In genomic region chr9:104927912-104928740, GRCh38 we compare ENCODE assay signal across 2 cellular contexts.
TF ChIP-seq lines count a peak whose summit lies in the region.

A gene with protein sequence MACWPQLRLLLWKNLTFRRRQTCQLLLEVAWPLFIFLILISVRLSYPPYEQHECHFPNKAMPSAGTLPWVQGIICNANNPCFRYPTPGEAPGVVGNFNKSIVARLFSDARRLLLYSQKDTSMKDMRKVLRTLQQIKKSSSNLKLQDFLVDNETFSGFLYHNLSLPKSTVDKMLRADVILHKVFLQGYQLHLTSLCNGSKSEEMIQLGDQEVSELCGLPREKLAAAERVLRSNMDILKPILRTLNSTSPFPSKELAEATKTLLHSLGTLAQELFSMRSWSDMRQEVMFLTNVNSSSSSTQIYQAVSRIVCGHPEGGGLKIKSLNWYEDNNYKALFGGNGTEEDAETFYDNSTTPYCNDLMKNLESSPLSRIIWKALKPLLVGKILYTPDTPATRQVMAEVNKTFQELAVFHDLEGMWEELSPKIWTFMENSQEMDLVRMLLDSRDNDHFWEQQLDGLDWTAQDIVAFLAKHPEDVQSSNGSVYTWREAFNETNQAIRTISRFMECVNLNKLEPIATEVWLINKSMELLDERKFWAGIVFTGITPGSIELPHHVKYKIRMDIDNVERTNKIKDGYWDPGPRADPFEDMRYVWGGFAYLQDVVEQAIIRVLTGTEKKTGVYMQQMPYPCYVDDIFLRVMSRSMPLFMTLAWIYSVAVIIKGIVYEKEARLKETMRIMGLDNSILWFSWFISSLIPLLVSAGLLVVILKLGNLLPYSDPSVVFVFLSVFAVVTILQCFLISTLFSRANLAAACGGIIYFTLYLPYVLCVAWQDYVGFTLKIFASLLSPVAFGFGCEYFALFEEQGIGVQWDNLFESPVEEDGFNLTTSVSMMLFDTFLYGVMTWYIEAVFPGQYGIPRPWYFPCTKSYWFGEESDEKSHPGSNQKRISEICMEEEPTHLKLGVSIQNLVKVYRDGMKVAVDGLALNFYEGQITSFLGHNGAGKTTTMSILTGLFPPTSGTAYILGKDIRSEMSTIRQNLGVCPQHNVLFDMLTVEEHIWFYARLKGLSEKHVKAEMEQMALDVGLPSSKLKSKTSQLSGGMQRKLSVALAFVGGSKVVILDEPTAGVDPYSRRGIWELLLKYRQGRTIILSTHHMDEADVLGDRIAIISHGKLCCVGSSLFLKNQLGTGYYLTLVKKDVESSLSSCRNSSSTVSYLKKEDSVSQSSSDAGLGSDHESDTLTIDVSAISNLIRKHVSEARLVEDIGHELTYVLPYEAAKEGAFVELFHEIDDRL (N-terminal part only) (minus strand): TSS chr9:104928155. CDS start chr9:104903679, 24,476 bp downstream.

TF ChIP-seq in HEK293, 187 proteins besides CTCF, POLR2A, EP300 and RAD21:
- TF ChIP-seq ZFP69B (tag by site-specific recombination; IDR thresholded peaks at IDR 0.05) (0 out of 2 replicates have a peak, but pooled peaks have one; percentile 38), ZNF214 (tag by site-specific recombination; IDR thresholded peaks at IDR 0.05; ENCODE audit: borderline replicate concordance) (no peak), YY1 (tag by site-specific recombination; IDR thresholded peaks at IDR 0.05) (no peak), ZNF138 (tag by site-specific recombination; IDR thresholded peaks at IDR 0.05; ENCODE audit: borderline replicate concordance) (no peak), KLF9 (tag by site-specific recombination; IDR thresholded peaks at IDR 0.05; ENCODE audit: low read depth) (no peak), ZNF10 (tag by site-specific recombination; IDR thresholded peaks at IDR 0.05) (no peak), BCL11A (tag by site-specific recombination; IDR thresholded peaks at IDR 0.05; ENCODE audit: low read depth) (no peak), ZNF544 (tag by site-specific recombination; IDR thresholded peaks at IDR 0.05) (no peak), SP2 (tag by site-specific recombination; IDR thresholded peaks at IDR 0.05) (no peak), PRDM2 (tag by site-specific recombination; IDR thresholded peaks at IDR 0.05; ENCODE audit: borderline replicate concordance) (no peak), REPIN1 (tag by site-specific recombination; IDR thresholded peaks at IDR 0.05; ENCODE audit: low read depth) (no peak)
- TF ChIP-seq, protein P1, sequence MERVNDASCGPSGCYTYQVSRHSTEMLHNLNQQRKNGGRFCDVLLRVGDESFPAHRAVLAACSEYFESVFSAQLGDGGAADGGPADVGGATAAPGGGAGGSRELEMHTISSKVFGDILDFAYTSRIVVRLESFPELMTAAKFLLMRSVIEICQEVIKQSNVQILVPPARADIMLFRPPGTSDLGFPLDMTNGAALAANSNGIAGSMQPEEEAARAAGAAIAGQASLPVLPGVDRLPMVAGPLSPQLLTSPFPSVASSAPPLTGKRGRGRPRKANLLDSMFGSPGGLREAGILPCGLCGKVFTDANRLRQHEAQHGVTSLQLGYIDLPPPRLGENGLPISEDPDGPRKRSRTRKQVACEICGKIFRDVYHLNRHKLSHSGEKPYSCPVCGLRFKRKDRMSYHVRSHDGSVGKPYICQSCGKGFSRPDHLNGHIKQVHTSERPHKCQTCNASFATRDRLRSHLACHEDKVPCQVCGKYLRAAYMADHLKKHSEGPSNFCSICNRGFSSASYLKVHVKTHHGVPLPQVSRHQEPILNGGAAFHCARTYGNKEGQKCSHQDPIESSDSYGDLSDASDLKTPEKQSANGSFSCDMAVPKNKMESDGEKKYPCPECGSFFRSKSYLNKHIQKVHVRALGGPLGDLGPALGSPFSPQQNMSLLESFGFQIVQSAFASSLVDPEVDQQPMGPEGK (tag by site-specific recombination; IDR thresholded peaks at IDR 0.05): no peak
- TF ChIP-seq, protein P2, sequence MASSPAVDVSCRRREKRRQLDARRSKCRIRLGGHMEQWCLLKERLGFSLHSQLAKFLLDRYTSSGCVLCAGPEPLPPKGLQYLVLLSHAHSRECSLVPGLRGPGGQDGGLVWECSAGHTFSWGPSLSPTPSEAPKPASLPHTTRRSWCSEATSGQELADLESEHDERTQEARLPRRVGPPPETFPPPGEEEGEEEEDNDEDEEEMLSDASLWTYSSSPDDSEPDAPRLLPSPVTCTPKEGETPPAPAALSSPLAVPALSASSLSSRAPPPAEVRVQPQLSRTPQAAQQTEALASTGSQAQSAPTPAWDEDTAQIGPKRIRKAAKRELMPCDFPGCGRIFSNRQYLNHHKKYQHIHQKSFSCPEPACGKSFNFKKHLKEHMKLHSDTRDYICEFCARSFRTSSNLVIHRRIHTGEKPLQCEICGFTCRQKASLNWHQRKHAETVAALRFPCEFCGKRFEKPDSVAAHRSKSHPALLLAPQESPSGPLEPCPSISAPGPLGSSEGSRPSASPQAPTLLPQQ (tag by site-specific recombination; IDR thresholded peaks at IDR 0.05): 0 out of 2 replicates have a peak, but pooled peaks have one; percentile 50

TF ChIP-seq in HepG2, 621 proteins besides CTCF, POLR2A, EP300 and RAD21 (continues in another document):
- TF ChIP-seq, protein P3, sequence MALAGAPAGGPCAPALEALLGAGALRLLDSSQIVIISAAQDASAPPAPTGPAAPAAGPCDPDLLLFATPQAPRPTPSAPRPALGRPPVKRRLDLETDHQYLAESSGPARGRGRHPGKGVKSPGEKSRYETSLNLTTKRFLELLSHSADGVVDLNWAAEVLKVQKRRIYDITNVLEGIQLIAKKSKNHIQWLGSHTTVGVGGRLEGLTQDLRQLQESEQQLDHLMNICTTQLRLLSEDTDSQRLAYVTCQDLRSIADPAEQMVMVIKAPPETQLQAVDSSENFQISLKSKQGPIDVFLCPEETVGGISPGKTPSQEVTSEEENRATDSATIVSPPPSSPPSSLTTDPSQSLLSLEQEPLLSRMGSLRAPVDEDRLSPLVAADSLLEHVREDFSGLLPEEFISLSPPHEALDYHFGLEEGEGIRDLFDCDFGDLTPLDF (CRISPR knock-in tag; IDR thresholded peaks at IDR 0.05): 0 out of 2 replicates have a peak, but pooled peaks have one; percentile 9
- TF ChIP-seq, protein P4, sequence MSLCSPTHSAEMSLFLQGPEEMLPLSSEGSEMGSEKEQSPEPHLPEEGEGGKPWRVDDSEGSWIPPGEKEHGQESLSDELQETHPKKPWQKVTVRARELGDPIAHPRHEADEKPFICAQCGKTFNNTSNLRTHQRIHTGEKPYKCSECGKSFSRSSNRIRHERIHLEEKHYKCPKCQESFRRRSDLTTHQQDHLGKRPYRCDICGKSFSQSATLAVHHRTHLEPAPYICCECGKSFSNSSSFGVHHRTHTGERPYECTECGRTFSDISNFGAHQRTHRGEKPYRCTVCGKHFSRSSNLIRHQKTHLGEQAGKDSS (CRISPR knock-in tag; IDR thresholded peaks at IDR 0.05; ENCODE audit: borderline replicate concordance, low read depth): no peak
- TF ChIP-seq ZBTB25 (CRISPR knock-in tag; IDR thresholded peaks at IDR 0.05): 0 out of 2 replicates have a peak, but pooled peaks have one; percentile 8
- no peak for TF ChIP-seq NRL (CRISPR knock-in tag; IDR thresholded peaks at IDR 0.05; ENCODE audit: borderline replicate concordance)
- TF ChIP-seq ZNF615 (CRISPR knock-in tag; IDR thresholded peaks at IDR 0.05; ENCODE audit: borderline replicate concordance): no peak
- TF ChIP-seq KAT7 (CRISPR knock-in tag; IDR thresholded peaks at IDR 0.05; ENCODE audit: borderline replicate concordance): 0 out of 2 replicates have a peak, but pooled peaks have one; percentile 4
- peak; percentile 70 for TF ChIP-seq ZNF687 (CRISPR knock-in tag; IDR thresholded peaks at IDR 0.05)
- TF ChIP-seq, protein P5, sequence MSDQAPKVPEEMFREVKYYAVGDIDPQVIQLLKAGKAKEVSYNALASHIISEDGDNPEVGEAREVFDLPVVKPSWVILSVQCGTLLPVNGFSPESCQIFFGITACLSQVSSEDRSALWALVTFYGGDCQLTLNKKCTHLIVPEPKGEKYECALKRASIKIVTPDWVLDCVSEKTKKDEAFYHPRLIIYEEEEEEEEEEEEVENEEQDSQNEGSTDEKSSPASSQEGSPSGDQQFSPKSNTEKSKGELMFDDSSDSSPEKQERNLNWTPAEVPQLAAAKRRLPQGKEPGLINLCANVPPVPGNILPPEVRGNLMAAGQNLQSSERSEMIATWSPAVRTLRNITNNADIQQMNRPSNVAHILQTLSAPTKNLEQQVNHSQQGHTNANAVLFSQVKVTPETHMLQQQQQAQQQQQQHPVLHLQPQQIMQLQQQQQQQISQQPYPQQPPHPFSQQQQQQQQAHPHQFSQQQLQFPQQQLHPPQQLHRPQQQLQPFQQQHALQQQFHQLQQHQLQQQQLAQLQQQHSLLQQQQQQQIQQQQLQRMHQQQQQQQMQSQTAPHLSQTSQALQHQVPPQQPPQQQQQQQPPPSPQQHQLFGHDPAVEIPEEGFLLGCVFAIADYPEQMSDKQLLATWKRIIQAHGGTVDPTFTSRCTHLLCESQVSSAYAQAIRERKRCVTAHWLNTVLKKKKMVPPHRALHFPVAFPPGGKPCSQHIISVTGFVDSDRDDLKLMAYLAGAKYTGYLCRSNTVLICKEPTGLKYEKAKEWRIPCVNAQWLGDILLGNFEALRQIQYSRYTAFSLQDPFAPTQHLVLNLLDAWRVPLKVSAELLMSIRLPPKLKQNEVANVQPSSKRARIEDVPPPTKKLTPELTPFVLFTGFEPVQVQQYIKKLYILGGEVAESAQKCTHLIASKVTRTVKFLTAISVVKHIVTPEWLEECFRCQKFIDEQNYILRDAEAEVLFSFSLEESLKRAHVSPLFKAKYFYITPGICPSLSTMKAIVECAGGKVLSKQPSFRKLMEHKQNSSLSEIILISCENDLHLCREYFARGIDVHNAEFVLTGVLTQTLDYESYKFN (CRISPR knock-in tag; conservative IDR thresholded peaks at IDR 0.05): peak; percentile 27; the same call in 1 of the 2 replicates
- 0 out of 2 replicates have a peak, but pooled peaks have one; percentile 16 for TF ChIP-seq ZNF292 (CRISPR knock-in tag; IDR thresholded peaks at IDR 0.05; ENCODE audit: borderline replicate concordance, low read depth)
- TF ChIP-seq HHEX (CRISPR knock-in tag; IDR thresholded peaks at IDR 0.05): no peak
- no peak for TF ChIP-seq ZNF891 (CRISPR knock-in tag; IDR thresholded peaks at IDR 0.05)
- peak; percentile 49; the same call in 1 of the 2 replicates for TF ChIP-seq MTA1 (CRISPR knock-in tag; IDR thresholded peaks at IDR 0.05; ENCODE audit: borderline replicate concordance)
- TF ChIP-seq FOXK1 (CRISPR knock-in tag; IDR thresholded peaks at IDR 0.05; ENCODE audit: borderline replicate concordance, low read depth): peak; percentile 88
- TF ChIP-seq, protein P1 (CRISPR knock-in tag; IDR thresholded peaks at IDR 0.05): no peak
- TF ChIP-seq, protein P6, sequence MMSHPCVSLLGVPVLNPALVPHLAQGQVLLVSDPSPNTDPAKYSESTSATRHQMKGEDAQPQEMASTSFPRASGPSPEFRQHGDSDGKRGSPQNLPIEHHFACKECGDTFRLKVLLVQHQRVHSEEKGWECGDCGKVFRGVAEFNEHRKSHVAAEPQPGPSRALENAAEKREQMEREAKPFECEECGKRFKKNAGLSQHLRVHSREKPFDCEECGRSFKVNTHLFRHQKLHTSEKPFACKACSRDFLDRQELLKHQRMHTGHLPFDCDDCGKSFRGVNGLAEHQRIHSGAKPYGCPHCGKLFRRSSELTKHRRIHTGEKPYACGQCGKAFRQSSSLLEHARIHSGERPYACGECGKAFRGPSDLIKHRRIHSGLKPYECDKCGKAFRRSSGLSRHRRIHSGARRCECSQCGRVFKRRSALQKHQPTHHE (CRISPR knock-in tag; IDR thresholded peaks at IDR 0.05; ENCODE audit: borderline replicate concordance): no peak
- 0 out of 2 replicates have a peak, but pooled peaks have one; percentile 38 for TF ChIP-seq ZNF30 (CRISPR knock-in tag; IDR thresholded peaks at IDR 0.05)
- TF ChIP-seq PHF8 (CRISPR knock-in tag; IDR thresholded peaks at IDR 0.05): peak; percentile 50
- no peak for TF ChIP-seq ZFP41 (CRISPR knock-in tag; IDR thresholded peaks at IDR 0.05; ENCODE audit: borderline replicate concordance)
- TF ChIP-seq GPN1 (CRISPR knock-in tag; IDR thresholded peaks at IDR 0.05; ENCODE audit: borderline replicate concordance): no peak
- TF ChIP-seq ZSCAN20 (CRISPR knock-in tag; IDR thresholded peaks at IDR 0.05; ENCODE audit: borderline replicate concordance): 0 out of 2 replicates have a peak, but pooled peaks have one; percentile 12
